Comparison of ENCODE assay signal across 1 cellular context in the genomic region with DNA sequence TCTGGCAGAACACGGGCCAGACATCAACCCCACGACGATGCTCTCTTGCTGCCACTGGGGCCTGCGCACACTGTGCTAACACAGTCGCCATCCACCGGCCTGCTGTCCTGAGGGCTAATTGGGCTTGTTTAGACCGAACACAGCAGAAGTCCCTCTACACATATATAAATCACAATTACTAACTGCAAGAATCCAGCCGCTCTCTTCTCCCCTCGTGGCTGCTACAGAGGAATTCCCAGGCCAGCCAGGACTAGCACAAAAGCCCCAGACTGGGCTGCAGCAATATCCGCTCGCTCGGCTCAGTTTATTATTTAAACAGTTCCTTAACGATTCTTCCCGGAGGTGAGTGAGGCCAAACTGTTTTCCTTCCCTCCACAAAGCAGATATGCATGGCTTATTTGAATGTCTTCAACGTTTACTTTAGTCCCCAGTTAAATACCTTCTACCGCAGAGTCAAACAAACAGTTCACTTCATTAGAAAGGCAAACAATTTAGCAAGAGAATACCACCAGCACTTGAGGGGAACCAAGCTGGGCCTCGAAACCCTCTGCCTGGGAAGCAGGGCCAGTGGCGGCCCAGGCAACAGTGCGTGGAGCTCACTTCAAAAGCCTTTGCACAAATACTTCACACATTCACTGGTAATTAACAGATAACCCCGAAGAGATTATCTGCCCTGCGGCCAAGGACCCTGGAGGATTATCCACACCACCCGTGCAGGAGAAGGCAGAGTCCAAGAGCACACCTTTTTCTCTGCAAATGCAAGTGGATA.
TF ChIP-seq lines count a peak whose summit lies in the region.

No MANE protein-coding gene starts in this region.

TF ChIP-seq in HEK293, 187 proteins besides CTCF, POLR2A, EP300 and RAD21 (continued from another document and continues in another):
- peak; percentile 13; the same call in 1 of the 2 replicates for TF ChIP-seq ZNF341 (tag by site-specific recombination; IDR thresholded peaks at IDR 0.05; ENCODE audit: low read depth)
- no peak for TF ChIP-seq ZNF660 (tag by site-specific recombination; IDR thresholded peaks at IDR 0.05)
- TF ChIP-seq ZNF24 (tag by site-specific recombination; IDR thresholded peaks at IDR 0.05), result 0 out of 2 replicates have a peak, but pooled peaks have one; percentile 22
- TF ChIP-seq, protein P1, sequence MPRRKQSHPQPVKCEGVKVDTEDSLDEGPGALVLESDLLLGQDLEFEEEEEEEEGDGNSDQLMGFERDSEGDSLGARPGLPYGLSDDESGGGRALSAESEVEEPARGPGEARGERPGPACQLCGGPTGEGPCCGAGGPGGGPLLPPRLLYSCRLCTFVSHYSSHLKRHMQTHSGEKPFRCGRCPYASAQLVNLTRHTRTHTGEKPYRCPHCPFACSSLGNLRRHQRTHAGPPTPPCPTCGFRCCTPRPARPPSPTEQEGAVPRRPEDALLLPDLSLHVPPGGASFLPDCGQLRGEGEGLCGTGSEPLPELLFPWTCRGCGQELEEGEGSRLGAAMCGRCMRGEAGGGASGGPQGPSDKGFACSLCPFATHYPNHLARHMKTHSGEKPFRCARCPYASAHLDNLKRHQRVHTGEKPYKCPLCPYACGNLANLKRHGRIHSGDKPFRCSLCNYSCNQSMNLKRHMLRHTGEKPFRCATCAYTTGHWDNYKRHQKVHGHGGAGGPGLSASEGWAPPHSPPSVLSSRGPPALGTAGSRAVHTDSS (tag by site-specific recombination; IDR thresholded peaks at IDR 0.05), result no peak
- TF ChIP-seq ZNF214 (tag by site-specific recombination; IDR thresholded peaks at IDR 0.05; ENCODE audit: borderline replicate concordance), result no peak
- TF ChIP-seq ZNF521 (tag by site-specific recombination; IDR thresholded peaks at IDR 0.05), result no peak
- TF ChIP-seq, protein P2, sequence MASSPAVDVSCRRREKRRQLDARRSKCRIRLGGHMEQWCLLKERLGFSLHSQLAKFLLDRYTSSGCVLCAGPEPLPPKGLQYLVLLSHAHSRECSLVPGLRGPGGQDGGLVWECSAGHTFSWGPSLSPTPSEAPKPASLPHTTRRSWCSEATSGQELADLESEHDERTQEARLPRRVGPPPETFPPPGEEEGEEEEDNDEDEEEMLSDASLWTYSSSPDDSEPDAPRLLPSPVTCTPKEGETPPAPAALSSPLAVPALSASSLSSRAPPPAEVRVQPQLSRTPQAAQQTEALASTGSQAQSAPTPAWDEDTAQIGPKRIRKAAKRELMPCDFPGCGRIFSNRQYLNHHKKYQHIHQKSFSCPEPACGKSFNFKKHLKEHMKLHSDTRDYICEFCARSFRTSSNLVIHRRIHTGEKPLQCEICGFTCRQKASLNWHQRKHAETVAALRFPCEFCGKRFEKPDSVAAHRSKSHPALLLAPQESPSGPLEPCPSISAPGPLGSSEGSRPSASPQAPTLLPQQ (tag by site-specific recombination; IDR thresholded peaks at IDR 0.05), result no peak
- TF ChIP-seq PRDM1 (tag by site-specific recombination; IDR thresholded peaks at IDR 0.05), result no peak
- no peak for TF ChIP-seq ZNF549 (tag by site-specific recombination; IDR thresholded peaks at IDR 0.05)
- TF ChIP-seq, protein P3, sequence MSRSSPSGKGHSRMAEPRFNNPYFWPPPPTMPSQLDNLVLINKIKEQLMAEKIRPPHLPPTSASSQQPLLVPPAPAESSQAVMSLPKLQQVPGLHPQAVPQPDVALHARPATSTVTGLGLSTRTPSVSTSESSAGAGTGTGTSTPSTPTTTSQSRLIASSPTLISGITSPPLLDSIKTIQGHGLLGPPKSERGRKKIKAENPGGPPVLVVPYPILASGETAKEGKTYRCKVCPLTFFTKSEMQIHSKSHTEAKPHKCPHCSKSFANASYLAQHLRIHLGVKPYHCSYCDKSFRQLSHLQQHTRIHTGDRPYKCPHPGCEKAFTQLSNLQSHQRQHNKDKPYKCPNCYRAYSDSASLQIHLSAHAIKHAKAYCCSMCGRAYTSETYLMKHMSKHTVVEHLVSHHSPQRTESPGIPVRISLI (tag by site-specific recombination; IDR thresholded peaks at IDR 0.05), result no peak
- no peak for TF ChIP-seq ZNF174 (tag by site-specific recombination; IDR thresholded peaks at IDR 0.05)
- TF ChIP-seq, protein P4, sequence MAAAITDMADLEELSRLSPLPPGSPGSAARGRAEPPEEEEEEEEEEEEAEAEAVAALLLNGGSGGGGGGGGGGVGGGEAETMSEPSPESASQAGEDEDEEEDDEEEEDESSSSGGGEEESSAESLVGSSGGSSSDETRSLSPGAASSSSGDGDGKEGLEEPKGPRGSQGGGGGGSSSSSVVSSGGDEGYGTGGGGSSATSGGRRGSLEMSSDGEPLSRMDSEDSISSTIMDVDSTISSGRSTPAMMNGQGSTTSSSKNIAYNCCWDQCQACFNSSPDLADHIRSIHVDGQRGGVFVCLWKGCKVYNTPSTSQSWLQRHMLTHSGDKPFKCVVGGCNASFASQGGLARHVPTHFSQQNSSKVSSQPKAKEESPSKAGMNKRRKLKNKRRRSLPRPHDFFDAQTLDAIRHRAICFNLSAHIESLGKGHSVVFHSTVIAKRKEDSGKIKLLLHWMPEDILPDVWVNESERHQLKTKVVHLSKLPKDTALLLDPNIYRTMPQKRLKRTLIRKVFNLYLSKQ (tag by site-specific recombination; IDR thresholded peaks at IDR 0.05; ENCODE audit: borderline replicate concordance), result no peak
- TF ChIP-seq ZNF155 (tag by site-specific recombination; IDR thresholded peaks at IDR 0.05), result no peak
- peak; percentile 85 for TF ChIP-seq FEZF1 (tag by site-specific recombination; IDR thresholded peaks at IDR 0.05)
- TF ChIP-seq ZNF16 (tag by site-specific recombination; IDR thresholded peaks at IDR 0.05; ENCODE audit: low read depth), result no peak
- no peak for TF ChIP-seq ZFP41 (tag by site-specific recombination; IDR thresholded peaks at IDR 0.05; ENCODE audit: borderline replicate concordance)
- no peak for TF ChIP-seq ZNF664 (tag by site-specific recombination; IDR thresholded peaks at IDR 0.05)
- TF ChIP-seq ZNF48 (tag by site-specific recombination; IDR thresholded peaks at IDR 0.05), result no peak
- TF ChIP-seq YY1 (tag by site-specific recombination; IDR thresholded peaks at IDR 0.05), result no peak
- TF ChIP-seq ZBTB21 (tag by site-specific recombination; IDR thresholded peaks at IDR 0.05), result no peak
- TF ChIP-seq, protein P5, sequence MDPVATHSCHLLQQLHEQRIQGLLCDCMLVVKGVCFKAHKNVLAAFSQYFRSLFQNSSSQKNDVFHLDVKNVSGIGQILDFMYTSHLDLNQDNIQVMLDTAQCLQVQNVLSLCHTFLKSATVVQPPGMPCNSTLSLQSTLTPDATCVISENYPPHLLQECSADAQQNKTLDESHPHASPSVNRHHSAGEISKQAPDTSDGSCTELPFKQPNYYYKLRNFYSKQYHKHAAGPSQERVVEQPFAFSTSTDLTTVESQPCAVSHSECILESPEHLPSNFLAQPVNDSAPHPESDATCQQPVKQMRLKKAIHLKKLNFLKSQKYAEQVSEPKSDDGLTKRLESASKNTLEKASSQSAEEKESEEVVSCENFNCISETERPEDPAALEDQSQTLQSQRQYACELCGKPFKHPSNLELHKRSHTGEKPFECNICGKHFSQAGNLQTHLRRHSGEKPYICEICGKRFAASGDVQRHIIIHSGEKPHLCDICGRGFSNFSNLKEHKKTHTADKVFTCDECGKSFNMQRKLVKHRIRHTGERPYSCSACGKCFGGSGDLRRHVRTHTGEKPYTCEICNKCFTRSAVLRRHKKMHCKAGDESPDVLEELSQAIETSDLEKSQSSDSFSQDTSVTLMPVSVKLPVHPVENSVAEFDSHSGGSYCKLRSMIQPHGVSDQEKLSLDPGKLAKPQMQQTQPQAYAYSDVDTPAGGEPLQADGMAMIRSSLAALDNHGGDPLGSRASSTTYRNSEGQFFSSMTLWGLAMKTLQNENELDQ (tag by site-specific recombination; IDR thresholded peaks at IDR 0.05; ENCODE audit: low read depth), result no peak
- TF ChIP-seq ZNF266 (tag by site-specific recombination; IDR thresholded peaks at IDR 0.05; ENCODE audit: low read depth), result no peak
- TF ChIP-seq, protein P6, sequence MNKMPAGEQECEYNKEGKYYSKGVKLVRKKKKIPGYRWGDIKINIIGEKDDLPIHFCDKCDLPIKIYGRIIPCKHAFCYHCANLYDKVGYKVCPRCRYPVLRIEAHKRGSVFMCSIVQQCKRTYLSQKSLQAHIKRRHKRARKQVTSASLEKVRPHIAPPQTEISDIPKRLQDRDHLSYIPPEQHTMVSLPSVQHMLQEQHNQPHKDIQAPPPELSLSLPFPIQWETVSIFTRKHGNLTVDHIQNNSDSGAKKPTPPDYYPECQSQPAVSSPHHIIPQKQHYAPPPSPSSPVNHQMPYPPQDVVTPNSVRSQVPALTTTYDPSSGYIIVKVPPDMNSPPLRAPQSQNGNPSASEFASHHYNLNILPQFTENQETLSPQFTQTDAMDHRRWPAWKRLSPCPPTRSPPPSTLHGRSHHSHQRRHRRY (tag by site-specific recombination; IDR thresholded peaks at IDR 0.05), result no peak
- no peak for TF ChIP-seq ZNF112 (tag by site-specific recombination; IDR thresholded peaks at IDR 0.05)
- no peak for TF ChIP-seq ZNF157 (tag by site-specific recombination; IDR thresholded peaks at IDR 0.05)
- no peak for TF ChIP-seq ZNF248 (tag by site-specific recombination; IDR thresholded peaks at IDR 0.05)
- TF ChIP-seq ZSCAN16 (tag by site-specific recombination; IDR thresholded peaks at IDR 0.05), result no peak
- TF ChIP-seq, protein P7, sequence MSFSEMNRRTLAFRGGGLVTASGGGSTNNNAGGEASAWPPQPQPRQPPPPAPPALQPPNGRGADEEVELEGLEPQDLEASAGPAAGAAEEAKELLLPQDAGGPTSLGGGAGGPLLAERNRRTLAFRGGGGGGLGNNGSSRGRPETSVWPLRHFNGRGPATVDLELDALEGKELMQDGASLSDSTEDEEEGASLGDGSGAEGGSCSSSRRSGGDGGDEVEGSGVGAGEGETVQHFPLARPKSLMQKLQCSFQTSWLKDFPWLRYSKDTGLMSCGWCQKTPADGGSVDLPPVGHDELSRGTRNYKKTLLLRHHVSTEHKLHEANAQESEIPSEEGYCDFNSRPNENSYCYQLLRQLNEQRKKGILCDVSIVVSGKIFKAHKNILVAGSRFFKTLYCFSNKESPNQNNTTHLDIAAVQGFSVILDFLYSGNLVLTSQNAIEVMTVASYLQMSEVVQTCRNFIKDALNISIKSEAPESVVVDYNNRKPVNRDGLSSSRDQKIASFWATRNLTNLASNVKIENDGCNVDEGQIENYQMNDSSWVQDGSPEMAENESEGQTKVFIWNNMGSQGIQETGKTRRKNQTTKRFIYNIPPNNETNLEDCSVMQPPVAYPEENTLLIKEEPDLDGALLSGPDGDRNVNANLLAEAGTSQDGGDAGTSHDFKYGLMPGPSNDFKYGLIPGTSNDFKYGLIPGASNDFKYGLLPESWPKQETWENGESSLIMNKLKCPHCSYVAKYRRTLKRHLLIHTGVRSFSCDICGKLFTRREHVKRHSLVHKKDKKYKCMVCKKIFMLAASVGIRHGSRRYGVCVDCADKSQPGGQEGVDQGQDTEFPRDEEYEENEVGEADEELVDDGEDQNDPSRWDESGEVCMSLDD (tag by site-specific recombination; IDR thresholded peaks at IDR 0.05), result no peak
- no peak for TF ChIP-seq SP7 (tag by site-specific recombination; IDR thresholded peaks at IDR 0.05)
- no peak for TF ChIP-seq ZNF658 (tag by site-specific recombination; IDR thresholded peaks at IDR 0.05)
- no peak for TF ChIP-seq ZNF776 (tag by site-specific recombination; IDR thresholded peaks at IDR 0.05; ENCODE audit: borderline replicate concordance)
- no peak for TF ChIP-seq ZNF350 (tag by site-specific recombination; IDR thresholded peaks at IDR 0.05)
- no peak for TF ChIP-seq ZNF76 (tag by site-specific recombination; IDR thresholded peaks at IDR 0.05; ENCODE audit: borderline replicate concordance, low read depth)
- TF ChIP-seq KLF8 (tag by site-specific recombination; IDR thresholded peaks at IDR 0.05), result no peak
- no peak for TF ChIP-seq ZNF785 (tag by site-specific recombination; IDR thresholded peaks at IDR 0.05)
- TF ChIP-seq, protein P8, sequence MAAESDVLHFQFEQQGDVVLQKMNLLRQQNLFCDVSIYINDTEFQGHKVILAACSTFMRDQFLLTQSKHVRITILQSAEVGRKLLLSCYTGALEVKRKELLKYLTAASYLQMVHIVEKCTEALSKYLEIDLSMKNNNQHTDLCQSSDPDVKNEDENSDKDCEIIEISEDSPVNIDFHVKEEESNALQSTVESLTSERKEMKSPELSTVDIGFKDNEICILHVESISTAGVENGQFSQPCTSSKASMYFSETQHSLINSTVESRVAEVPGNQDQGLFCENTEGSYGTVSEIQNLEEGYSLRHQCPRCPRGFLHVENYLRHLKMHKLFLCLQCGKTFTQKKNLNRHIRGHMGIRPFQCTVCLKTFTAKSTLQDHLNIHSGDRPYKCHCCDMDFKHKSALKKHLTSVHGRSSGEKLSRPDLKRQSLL (tag by site-specific recombination; IDR thresholded peaks at IDR 0.05), result no peak
- TF ChIP-seq ZNF837 (tag by site-specific recombination; IDR thresholded peaks at IDR 0.05), result no peak
- TF ChIP-seq ZNF777 (tag by site-specific recombination; IDR thresholded peaks at IDR 0.05; ENCODE audit: borderline replicate concordance), result no peak
- no peak for TF ChIP-seq ZNF768 (tag by site-specific recombination; IDR thresholded peaks at IDR 0.05)
- TF ChIP-seq ZNF530 (tag by site-specific recombination; IDR thresholded peaks at IDR 0.05; ENCODE audit: low read depth), result no peak
- peak; percentile 95 for TF ChIP-seq GLIS1 (tag by site-specific recombination; IDR thresholded peaks at IDR 0.05)
- TF ChIP-seq ZNF747 (tag by site-specific recombination; IDR thresholded peaks at IDR 0.05), result no peak
- TF ChIP-seq, protein P9, sequence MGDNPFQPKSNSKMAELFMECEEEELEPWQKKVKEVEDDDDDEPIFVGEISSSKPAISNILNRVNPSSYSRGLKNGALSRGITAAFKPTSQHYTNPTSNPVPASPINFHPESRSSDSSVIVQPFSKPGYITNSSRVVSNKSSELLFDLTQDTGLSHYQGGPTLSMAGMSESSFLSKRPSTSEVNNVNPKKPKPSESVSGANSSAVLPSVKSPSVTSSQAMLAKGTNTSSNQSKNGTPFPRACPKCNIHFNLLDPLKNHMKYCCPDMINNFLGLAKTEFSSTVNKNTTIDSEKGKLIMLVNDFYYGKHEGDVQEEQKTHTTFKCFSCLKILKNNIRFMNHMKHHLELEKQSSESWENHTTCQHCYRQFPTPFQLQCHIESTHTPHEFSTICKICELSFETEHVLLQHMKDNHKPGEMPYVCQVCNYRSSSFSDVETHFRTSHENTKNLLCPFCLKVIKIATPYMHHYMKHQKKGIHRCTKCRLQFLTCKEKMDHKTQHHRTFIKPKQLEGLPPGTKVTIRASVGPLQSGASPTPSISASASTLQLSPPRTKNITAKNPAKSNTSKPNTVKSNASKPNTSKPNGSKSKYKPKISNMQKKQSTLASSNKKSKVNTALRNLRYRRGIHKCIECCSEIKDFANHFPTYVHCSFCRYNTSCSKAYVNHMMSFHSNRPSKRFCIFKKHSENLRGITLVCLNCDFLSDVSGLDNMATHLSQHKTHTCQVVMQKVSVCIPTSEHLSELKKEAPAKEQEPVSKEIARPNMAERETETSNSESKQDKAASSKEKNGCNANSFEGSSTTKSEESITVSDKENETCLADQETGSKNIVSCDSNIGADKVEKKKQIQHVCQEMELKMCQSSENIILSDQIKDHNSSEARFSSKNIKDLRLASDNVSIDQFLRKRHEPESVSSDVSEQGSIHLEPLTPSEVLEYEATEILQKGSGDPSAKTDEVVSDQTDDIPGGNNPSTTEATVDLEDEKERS (tag by site-specific recombination; IDR thresholded peaks at IDR 0.05), result no peak
- TF ChIP-seq ZNF23 (tag by site-specific recombination; IDR thresholded peaks at IDR 0.05; ENCODE audit: borderline replicate concordance), result no peak
- no peak for TF ChIP-seq ZNF514 (tag by site-specific recombination; IDR thresholded peaks at IDR 0.05)
